In genomic region chr6:17280552-17281090, GRCh38 we compare ENCODE assay signal across 1 cellular context.
TF ChIP-seq lines count a peak whose summit lies in the region.

No MANE protein-coding gene starts in this region.

TF ChIP-seq in HepG2, 621 proteins besides CTCF, POLR2A, EP300 and RAD21:
- TF ChIP-seq, protein P1, sequence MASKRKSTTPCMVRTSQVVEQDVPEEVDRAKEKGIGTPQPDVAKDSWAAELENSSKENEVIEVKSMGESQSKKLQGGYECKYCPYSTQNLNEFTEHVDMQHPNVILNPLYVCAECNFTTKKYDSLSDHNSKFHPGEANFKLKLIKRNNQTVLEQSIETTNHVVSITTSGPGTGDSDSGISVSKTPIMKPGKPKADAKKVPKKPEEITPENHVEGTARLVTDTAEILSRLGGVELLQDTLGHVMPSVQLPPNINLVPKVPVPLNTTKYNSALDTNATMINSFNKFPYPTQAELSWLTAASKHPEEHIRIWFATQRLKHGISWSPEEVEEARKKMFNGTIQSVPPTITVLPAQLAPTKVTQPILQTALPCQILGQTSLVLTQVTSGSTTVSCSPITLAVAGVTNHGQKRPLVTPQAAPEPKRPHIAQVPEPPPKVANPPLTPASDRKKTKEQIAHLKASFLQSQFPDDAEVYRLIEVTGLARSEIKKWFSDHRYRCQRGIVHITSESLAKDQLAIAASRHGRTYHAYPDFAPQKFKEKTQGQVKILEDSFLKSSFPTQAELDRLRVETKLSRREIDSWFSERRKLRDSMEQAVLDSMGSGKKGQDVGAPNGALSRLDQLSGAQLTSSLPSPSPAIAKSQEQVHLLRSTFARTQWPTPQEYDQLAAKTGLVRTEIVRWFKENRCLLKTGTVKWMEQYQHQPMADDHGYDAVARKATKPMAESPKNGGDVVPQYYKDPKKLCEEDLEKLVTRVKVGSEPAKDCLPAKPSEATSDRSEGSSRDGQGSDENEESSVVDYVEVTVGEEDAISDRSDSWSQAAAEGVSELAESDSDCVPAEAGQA (IDR thresholded peaks at IDR 0.05; ENCODE audit: low read depth) = no peak
- TF ChIP-seq, protein P1 (CRISPR knock-in tag; IDR thresholded peaks at IDR 0.05; ENCODE audit: borderline replicate concordance) = no peak
- TF ChIP-seq ZNF564 (CRISPR knock-in tag; IDR thresholded peaks at IDR 0.05) = 0 out of 2 replicates have a peak, but pooled peaks have one; percentile 10
TF ChIP-seq in HepG2: peak in this region for 1.
